ENCODE assay signal across 7 cellular contexts in genomic region chr11:113773092-113773415, GRCh38. TPM values are rescaled to one million over a fixed set of nuclear protein-coding genes. Genes with fewer than 3 reads are reported as not detected.
DNase-seq lines count a peak whose midpoint lies in the region; ATAC-seq, FAIRE-seq and TF ChIP-seq lines count a peak whose summit lies in the region.

No MANE protein-coding gene starts in this region.

- 0 to 2% (median 0%) methylated on average over 10 of the region's 10 CpGs for WGBS in stomach, 5 donors

- no peaks in the 10 kb centered on the region for H3K27me3 ChIP-seq in stomach

- TF ChIP-seq POLR2A in stomach (IDR thresholded peaks at IDR 0.05) = no peak

- no peak for DNase-seq in GM12865 (ENCODE audit: low read depth)
- peak; percentile 19 for DNase-seq in HuH-7.5 (ENCODE audit: low spot score)
- peak; percentile 19 for DNase-seq in amniotic epithelial cell (ENCODE audit: low read depth)
- DNase-seq in iPS-NIHi7 (ENCODE audit: extremely low spot score) = peak; percentile 54
- peak; percentile 29 for DNase-seq in stomach
- no peak for DNase-seq in D721Med (ENCODE audit: insufficient read length, low spot score)

- FAIRE-seq in D721Med (lab: Jason Lieb, UNC) = no peak

- H3K9me3 ChIP-seq in stomach = no peaks in the 10 kb centered on the region

- peaks cover 0 to 28% (median 23%) of the 10 kb centered on the region in 4 donors for H3K36me3 ChIP-seq in stomach

- H3K4me3 ChIP-seq in GM12865 (ENCODE audit: low read depth, low read length) (peak overlapping the region; percentile 93), stomach (peak overlapping the region; percentile 70 to 95 (median 86))

- ATAC-seq in HG02870 (IDR thresholded peaks at IDR 0.05; ENCODE audit: unreplicated experiment) = no peak

- H3K27ac ChIP-seq in stomach = peak overlapping the region; percentile 80 to 90 (median 88)

- intact Hi-C loops in stomach (cut with DNase I; ENCODE audit: low total_unique reads) = no loop called here

- TF ChIP-seq CTCF in GM12865 (IDR thresholded peaks at IDR 0.05; ENCODE audit: insufficient read depth, low read depth, low read length, missing control alignments) = no peak
- no peak for TF ChIP-seq CTCF in stomach (IDR thresholded peaks at IDR 0.05)
- TF ChIP-seq CTCF in D721Med (IDR thresholded peaks at IDR 0.05; ENCODE audit: insufficient read depth, missing control alignments) = no peak

- TF ChIP-seq EP300 in stomach (IDR thresholded peaks at IDR 0.05) = no peak

- H3K4me1 ChIP-seq in stomach = peaks cover under 1 to 37% (median 20%) of the 10 kb centered on the region in 4 donors

RNA-seq across cellular contexts. Expression of gene ZW10, which starts 0.4 kb away (rescaled TPM):
- total RNA-seq in stomach = 10 to 100 TPM in 1 of 5 donors, 1 to 10 TPM in 3, under 1 TPM in 1; 0.58 to 22.0 (median 9.6) TPM
- 1 to 10 TPM; 4.7 to 5.9 (median 5.8) TPM for polyA plus RNA-seq in stomach

RNA-seq across cellular contexts. Expression of gene CLDN25, which starts 6.5 kb away (rescaled TPM):
- not detected for total RNA-seq in stomach
- polyA plus RNA-seq in stomach = not detected

Comparison
In these comparisons a context has a peak if more than half of its experiments do, and no peak if none do; other contexts are left out.
1. DNase-seq: peak in HuH-7.5 (single experiment), amniotic epithelial cell (single experiment), iPS-NIHi7 (single experiment) and stomach (single experiment); none in GM12865 (single experiment) and D721Med (single experiment).